In genomic region chr19:14333101-14333871, GRCh38 we compare ENCODE assay signal across 1 cellular context.
TF ChIP-seq lines count a peak whose summit lies in the region.

No MANE protein-coding gene starts in this region.

TF ChIP-seq in HCT116, 20 proteins besides CTCF, POLR2A, EP300 and RAD21 (continued from another document):
- TF ChIP-seq CBX3 (IDR thresholded peaks at IDR 0.05; ENCODE audit: low read depth) (no peak), POLR2AphosphoS5 (IDR thresholded peaks at IDR 0.05; ENCODE audit: low read depth, low read length) (no peak), MAX (IDR thresholded peaks at IDR 0.05) (no peak), CEBPB (IDR thresholded peaks at IDR 0.05; ENCODE audit: low read depth) (no peak), EGR1 (IDR thresholded peaks at IDR 0.05; ENCODE audit: low read depth) (no peak), ZNF274 (IDR thresholded peaks at IDR 0.05; ENCODE audit: low read depth, low read length) (no peak), JUND (IDR thresholded peaks at IDR 0.05) (no peak), ZFX (IDR thresholded peaks at IDR 0.05) (peak; percentile 9; the same call in 1 of the 2 replicates), YY1 (IDR thresholded peaks at IDR 0.05; ENCODE audit: extremely low read depth, insufficient replicate concordance, low read depth, low read length) (no peak), SRF (IDR thresholded peaks at IDR 0.05; ENCODE audit: low read depth) (no peak), EZH2phosphoT487 (IDR thresholded peaks at IDR 0.05; ENCODE audit: borderline replicate concordance) (no peak), TCF7L2 (IDR thresholded peaks at IDR 0.05; ENCODE audit: borderline replicate concordance, extremely low read depth, insufficient read depth, insufficient read length) (peak; percentile 57), FOSL1 (IDR thresholded peaks at IDR 0.05; ENCODE audit: low read depth) (no peak), ATF3 (IDR thresholded peaks at IDR 0.05) (no peak)
